8 cellular contexts compared by ENCODE assay signal in genomic region chr5:40688127-40688756, GRCh38. TPM values are rescaled to one million over a fixed set of nuclear protein-coding genes. Genes with fewer than 3 reads are reported as not detected.
A peak's percentile ranks its signal among the peaks of the same experiment; 100 is the strongest.
DNase-seq lines count a peak whose midpoint lies in the region; ATAC-seq and TF ChIP-seq lines count a peak whose summit lies in the region.

No MANE protein-coding gene starts in this region.

- H3K4me1 Mint-ChIP-seq in activated CD4-positive, alpha-beta T cell treated with anti-CD3 and anti-CD28 coated beads, Interleukin-2, amount 10 ng/mL, durations not matched to agents 7 days and 5 days: peaks cover 64% of the 10 kb centered on the region

- peaks cover 80% of the 10 kb centered on the region for H3K36me3 Mint-ChIP-seq in activated CD4-positive, alpha-beta T cell treated with anti-CD3 and anti-CD28 coated beads, Interleukin-2, amount 10 ng/mL, durations not matched to agents 7 days and 5 days (ENCODE audit: low read depth)

- no peak overlapping the region for H3K4me3 ChIP-seq in lung

- ATAC-seq in GM19328 (IDR thresholded peaks at IDR 0.05; ENCODE audit: unreplicated experiment) (peak; percentile 94), HG03442 (IDR thresholded peaks at IDR 0.05; ENCODE audit: unreplicated experiment) (peak; percentile 73), lung (ENCODE audit: insufficient read depth, low FRiP score) (peak; percentile 87)

- H3K27ac ChIP-seq in C4-2B (no peak overlapping the region), lung (ENCODE audit: low read depth in 1 of 2, low read length in 1 of 2) (no peak overlapping the region)

- peaks cover 0 to 2% of the 10 kb centered on the region in 2 donors for H3K4me1 ChIP-seq in lung (ENCODE audit: control insufficient read depth in 2 of 2, insufficient read depth in 2 of 2, low read length in 2 of 2)

- no peaks in the 10 kb centered on the region for H3K27me3 Mint-ChIP-seq in activated CD4-positive, alpha-beta T cell treated with anti-CD3 and anti-CD28 coated beads, Interleukin-2, amount 10 ng/mL, durations not matched to agents 7 days and 5 days

- H3K9me3 ChIP-seq in lung (ENCODE audit: control insufficient read depth in 2 of 2, insufficient read depth in 1 of 2, low read length in 1 of 2): no peaks in the 10 kb centered on the region

- POLR2A ChIA-PET in activated CD4-positive, alpha-beta T cell treated with anti-CD3 and anti-CD28 coated beads, Interleukin-2, amount 10 ng/mL, durations not matched to agents 7 days and 5 days (lab: Charles Lee): no interaction called here

- no peaks in the 10 kb centered on the region for H3K27me3 ChIP-seq in lung (ENCODE audit: control insufficient read depth, insufficient read depth)

- DNase-seq in NCI-H524 treated with DMSO at 0.1 percent for 48 hours (lab: John Stamatoyannopoulos, UW) (peak; percentile 39), dermis blood vessel endothelial cell (peak; percentile 96), lung (ENCODE audit: low spot score) (peak; percentile 86)
- peak; percentile 92 for DNase-seq in activated CD4-positive, alpha-beta T cell treated with anti-CD3 and anti-CD28 coated beads, Interleukin-2, amount 10 ng/mL, durations not matched to agents 7 days and 5 days
- DNase-seq in stimulated activated CD4-positive, alpha-beta T cell treated with anti-CD3 and anti-CD28 coated beads, TNF-alpha, amount 100 ng/mL, for 48 hours (ENCODE audit: low read depth in 3 of 3): peak; percentile 76 to 82 (median 81)

- peaks cover 0 to 6% of the 10 kb centered on the region in 2 donors for H3K36me3 ChIP-seq in lung (ENCODE audit: control insufficient read depth in 2 of 2, insufficient read depth in 2 of 2, low read length in 2 of 2)

- 0 to 3% methylated on average over 8 of the region's 8 CpGs for WGBS in lung, 2 donors

- peak overlapping the region; percentile 92 for H3K4me3 Mint-ChIP-seq in activated CD4-positive, alpha-beta T cell treated with anti-CD3 and anti-CD28 coated beads, Interleukin-2, amount 10 ng/mL, durations not matched to agents 7 days and 5 days

- CTCF ChIA-PET in activated CD4-positive, alpha-beta T cell treated with anti-CD3 and anti-CD28 coated beads, Interleukin-2, amount 10 ng/mL, durations not matched to agents 7 days and 5 days (lab: Charles Lee): interaction anchor here (1.2 to 1.9 kb wide), 2 partner anchors 26 to 739 kb away, joined by 3 to 4 read pairs; no protein-coding TSS in a partner anchor

- peak; percentile 90 for TF ChIP-seq CTCF in C4-2B (conservative IDR thresholded peaks at IDR 0.05)
- peak; percentile 68 for TF ChIP-seq CTCF in lung (IDR thresholded peaks at IDR 0.05; ENCODE audit: control extremely low read depth, extremely low read depth)

- H3K9me3 Mint-ChIP-seq in activated CD4-positive, alpha-beta T cell treated with anti-CD3 and anti-CD28 coated beads, Interleukin-2, amount 10 ng/mL, durations not matched to agents 7 days and 5 days: no peaks in the 10 kb centered on the region

- peak overlapping the region; percentile 81 for H3K27ac Mint-ChIP-seq in activated CD4-positive, alpha-beta T cell treated with anti-CD3 and anti-CD28 coated beads, Interleukin-2, amount 10 ng/mL, durations not matched to agents 7 days and 5 days

RNA-seq across cellular contexts. Expression of gene PTGER4, which starts 8.5 kb away (rescaled TPM):
- 10 to 100 TPM; 45.7 to 46.8 TPM for total RNA-seq in activated CD4-positive, alpha-beta T cell treated with anti-CD3 and anti-CD28 coated beads, Interleukin-2, amount 10 ng/mL, durations not matched to agents 7 days and 5 days
- total RNA-seq in dermis blood vessel endothelial cell (12.3 and 23.5 TPM in 2 replicates), lung (10 to 100 TPM; 25.5 to 33.6 TPM)
- polyA plus RNA-seq in lung: 10 to 100 TPM in 1 of 2 donors, 1 to 10 TPM in 1; 3.9 to 32.7 TPM

Comparison
In these comparisons a context has a peak if more than half of its experiments do, and no peak if none do; other contexts are left out.
1. DNase-seq: peak in every context shown above with its lines; median percentile 96 in dermis blood vessel endothelial cell; 92 in activated CD4-positive, alpha-beta T cell treated with anti-CD3 and anti-CD28 coated beads, Interleukin-2, amount 10 ng/mL, durations not matched to agents 7 days and 5 days; 86 in lung; 81 in stimulated activated CD4-positive, alpha-beta T cell treated with anti-CD3 and anti-CD28 coated beads, TNF-alpha, amount 100 ng/mL, for 48 hours; 39 in NCI-H524 treated with DMSO at 0.1 percent for 48 hours.